Comparison of ENCODE assay signal across 17 cellular contexts in the genomic region with DNA sequence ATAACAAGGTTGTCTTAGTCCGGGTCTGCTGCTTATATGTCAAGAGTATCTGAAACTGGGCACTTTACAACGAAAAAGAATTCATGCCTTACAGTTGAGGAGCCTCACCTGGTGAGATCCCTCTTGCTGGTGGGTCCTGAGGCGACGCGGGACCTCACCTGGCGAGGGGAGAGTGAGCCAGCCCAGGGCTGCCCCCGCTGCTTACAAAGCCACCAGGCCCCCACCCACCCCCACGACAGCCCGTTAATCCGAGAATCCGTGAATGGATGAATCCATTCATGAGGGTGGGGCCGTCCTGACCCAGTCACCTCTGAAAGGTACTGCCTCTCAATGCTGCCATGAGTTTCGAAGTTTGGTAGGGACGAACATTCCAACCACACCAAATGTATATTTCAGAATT. TPM values are rescaled to one million over a fixed set of nuclear protein-coding genes. Genes with fewer than 3 reads are reported as not detected.
"Had no signal": no experiment of that assay in that cellular context is flagged by ENCODE, and none has a peak within 500 bp of the region (broad histone marks: within the 10 kb centered on the region; RNA-seq: fewer than 3 reads in every experiment).

No MANE protein-coding gene starts in this region.

- H3K27ac Mint-ChIP-seq: dendritic cell treated with granulocyte-macrophage colony-stimulating factor and Interleukin-4, amounts not matched to agents 40 ng/mL and 50 ng/mL, for 4 days; natural killer cell treated with Interleukin-12 subunit alpha and Interleukin-12 subunit beta and Interleukin-15 and Interleukin-18, amount 100 ng/mL, for 72 hours had no signal

- H3K36me3 Mint-ChIP-seq: natural killer cell treated with Interleukin-12 subunit alpha and Interleukin-12 subunit beta and Interleukin-15 and Interleukin-18, amount 100 ng/mL, for 72 hours had no signal

- H3K4me1 ChIP-seq: right lobe of liver, upper lobe of right lung had no signal

- H3K4me3 ChIP-seq: hepatocyte, lung, psoas muscle, right lobe of liver, upper lobe of right lung had no signal

- H3K9ac ChIP-seq: parathyroid adenoma had no signal

- H3K9me3 Mint-ChIP-seq: dendritic cell treated with granulocyte-macrophage colony-stimulating factor and Interleukin-4, amounts not matched to agents 40 ng/mL and 50 ng/mL, for 4 days; natural killer cell treated with Interleukin-12 subunit alpha and Interleukin-12 subunit beta and Interleukin-15 and Interleukin-18, amount 100 ng/mL, for 72 hours had no signal

- ATAC-seq: left lobe of liver; natural killer cell treated with Interleukin-12 subunit alpha and Interleukin-12 subunit beta and Interleukin-15 and Interleukin-18, amount 100 ng/mL, for 72 hours; psoas muscle; right lobe of liver; upper lobe of right lung had no signal

- H3K36me3 ChIP-seq: right lobe of liver, vagina had no signal

- H3K4me3 Mint-ChIP-seq: dendritic cell treated with granulocyte-macrophage colony-stimulating factor and Interleukin-4, amounts not matched to agents 40 ng/mL and 50 ng/mL, for 4 days; natural killer cell treated with Interleukin-12 subunit alpha and Interleukin-12 subunit beta and Interleukin-15 and Interleukin-18, amount 100 ng/mL, for 72 hours had no signal

- H3K9me3 ChIP-seq: esophagus squamous epithelium, psoas muscle, right lobe of liver, tibial artery, upper lobe of right lung, vagina had no signal

- H3K27me3 Mint-ChIP-seq: dendritic cell treated with granulocyte-macrophage colony-stimulating factor and Interleukin-4, amounts not matched to agents 40 ng/mL and 50 ng/mL, for 4 days had no signal

- DNase-seq: esophagus squamous epithelium; foreskin fibroblast; kidney glomerular epithelial cell; mesenchymal stem cell; midbrain; stimulated activated naive CD4-positive, alpha-beta T cell treated with Interleukin-2 at 50 U/mL for 16 hours; tibial artery; upper lobe of right lung had no signal

- H3K27ac ChIP-seq: hepatocyte, parathyroid adenoma, psoas muscle, right lobe of liver, tibial artery, upper lobe of right lung, vagina had no signal

- H3K27me3 ChIP-seq: esophagus squamous epithelium, hepatocyte, right lobe of liver, upper lobe of right lung, vagina had no signal

RNA-seq across cellular contexts. Expression of gene F7, which starts 54.0 kb away (rescaled TPM):
- total RNA-seq: esophagus squamous epithelium; natural killer cell treated with Interleukin-12 subunit alpha and Interleukin-12 subunit beta and Interleukin-15 and Interleukin-18, amount 100 ng/mL, for 72 hours; vagina had no signal
